ENCODE assay signal across 8 cellular contexts in genomic region chr4:23614284-23614892, GRCh38.
DNase-seq lines count a peak whose midpoint lies in the region; ATAC-seq and TF ChIP-seq lines count a peak whose summit lies in the region.

No MANE protein-coding gene starts in this region.

- H3K27ac ChIP-seq in liver (ENCODE audit: low read depth in 1 of 2, low read length in 2 of 2) (no peak overlapping the region), aorta (ENCODE audit: low read depth in 1 of 2, low read length in 2 of 2) (no peak overlapping the region), Peyer's patch (no peak overlapping the region)

- no peaks in the 10 kb centered on the region for H3K27me3 Mint-ChIP-seq in effector memory CD8-positive, alpha-beta T cell

- H3K4me3 ChIP-seq in liver (ENCODE audit: low read depth in 1 of 3, low read length in 3 of 3) (no peak overlapping the region), aorta (ENCODE audit: low read length in 2 of 2) (no peak overlapping the region), Peyer's patch (no peak overlapping the region)

- DNase-seq in KBM-7: peak; percentile 39
- peak; percentile 13 for DNase-seq in UCSD-AML1 (lab: John Stamatoyannopoulos, UW; ENCODE audit: unreplicated experiment)
- DNase-seq in activated CD4-positive, CD25-positive, alpha-beta regulatory T cell treated with anti-CD3 and anti-CD28 coated beads, Interleukin-2, amount 50 U/mL, for 72 hours: no peak
- no peak for DNase-seq in aorta
- no peak for DNase-seq in effector memory CD8-positive, alpha-beta T cell
- DNase-seq in Peyer's patch: no peak

- peak; percentile 27; the same call in 1 of the 3 replicates for TF ChIP-seq CTCF in GM12872 (IDR thresholded peaks at IDR 0.05; ENCODE audit: insufficient read depth, low read depth, low read length)
- TF ChIP-seq CTCF in liver (IDR thresholded peaks at IDR 0.05; ENCODE audit: low read depth, low read length, missing input control): peak; percentile 38
- peak in 3 of 6 experiments; percentile 24 to 53 (median 35) for TF ChIP-seq CTCF in Peyer's patch (IDR thresholded peaks at IDR 0.05)

- no peak for TF ChIP-seq POLR2A in Peyer's patch (IDR thresholded peaks at IDR 0.05)

- H3K36me3 ChIP-seq in liver (ENCODE audit: control insufficient read depth in 4 of 4, insufficient read depth in 3 of 4, low read depth in 1 of 4, low read length in 3 of 4): no peaks in the 10 kb centered on the region
- H3K36me3 ChIP-seq in aorta (ENCODE audit: control insufficient read depth in 1 of 2, insufficient read depth in 2 of 2, low read length in 1 of 2): no peaks in the 10 kb centered on the region
- no peaks in the 10 kb centered on the region for H3K36me3 ChIP-seq in Peyer's patch

- H3K9me3 ChIP-seq in liver (ENCODE audit: control insufficient read depth in 4 of 4, low read length in 3 of 4) (no peaks in the 10 kb centered on the region), aorta (ENCODE audit: control insufficient read depth, low read length) (no peaks in the 10 kb centered on the region), Peyer's patch (no peaks in the 10 kb centered on the region)

- H3K4me1 ChIP-seq in liver (ENCODE audit: control insufficient read depth in 4 of 4, insufficient read depth in 4 of 4, low read length in 3 of 4): no peaks in the 10 kb centered on the region
- H3K4me1 ChIP-seq in aorta (ENCODE audit: control insufficient read depth in 1 of 2, insufficient read depth in 2 of 2, low read length in 2 of 2): no peaks in the 10 kb centered on the region
- no peaks in the 10 kb centered on the region for H3K4me1 ChIP-seq in Peyer's patch

- TF ChIP-seq RAD21 in liver (IDR thresholded peaks at IDR 0.05): peak; percentile 64 to 73

- H3K27ac Mint-ChIP-seq in effector memory CD8-positive, alpha-beta T cell: no peak overlapping the region

- no peak overlapping the region for H3K9ac ChIP-seq in liver (ENCODE audit: low read depth in 1 of 2, low read length in 2 of 2)

- H3K36me3 Mint-ChIP-seq in effector memory CD8-positive, alpha-beta T cell (ENCODE audit: insufficient read depth): no peaks in the 10 kb centered on the region

- H3K27me3 ChIP-seq in liver (ENCODE audit: control insufficient read depth in 4 of 4, insufficient read depth in 4 of 4, low read length in 3 of 4) (no peaks in the 10 kb centered on the region), aorta (ENCODE audit: control insufficient read depth in 1 of 2, insufficient read depth in 2 of 2, low read length in 1 of 2) (no peaks in the 10 kb centered on the region), Peyer's patch (no peaks in the 10 kb centered on the region)

- no peaks in the 10 kb centered on the region for H3K4me1 Mint-ChIP-seq in effector memory CD8-positive, alpha-beta T cell (ENCODE audit: low read depth in 2 of 2)

- intact Hi-C loops in aorta (cut with DNase I): no loop called here

- H3K4me3 Mint-ChIP-seq in effector memory CD8-positive, alpha-beta T cell: no peak overlapping the region

- in situ Hi-C loops in KBM-7 (cut with MboI; ENCODE audit: low pct_unique_long_range_greater_than_20kb, low sequenced_read_pairs): no loop called here

- ATAC-seq in aorta (ENCODE audit: low FRiP score): no peak
- no peak for ATAC-seq in effector memory CD8-positive, alpha-beta T cell (replicated peaks)

- H3K9me3 Mint-ChIP-seq in effector memory CD8-positive, alpha-beta T cell: peaks cover 0 to 7% of the 10 kb centered on the region in 2 donors

- 73% methylated on average over 5 of the region's 6 CpGs for WGBS in liver
- 71 to 85% methylated on average over 4 to 5 of the region's 6 CpGs for WGBS in aorta, 2 donors

TF ChIP-seq in liver, 16 proteins besides CTCF, POLR2A, EP300 and RAD21:
- no peak for TF ChIP-seq FOXA2 (IDR thresholded peaks at IDR 0.05)
- no peak for TF ChIP-seq REST (IDR thresholded peaks at IDR 0.05)

Comparison
In these comparisons a context has a peak if more than half of its experiments do, and no peak if none do; other contexts are left out.
1. DNase-seq: peak in KBM-7 (single experiment) and UCSD-AML1 (single experiment); none in activated CD4-positive, CD25-positive, alpha-beta regulatory T cell treated with anti-CD3 and anti-CD28 coated beads, Interleukin-2, amount 50 U/mL, for 72 hours (single experiment), aorta (0 of 2), effector memory CD8-positive, alpha-beta T cell (0 of 3) and Peyer's patch (0 of 3).